ENCODE assay signal across 15 cellular contexts in genomic region chr6:342832-343179, GRCh38. TPM values are rescaled to one million over a fixed set of nuclear protein-coding genes. Genes with fewer than 3 reads are reported as not detected.
"Had no signal": no experiment of that assay in that cellular context is flagged by ENCODE, and none has a peak within 500 bp of the region (broad histone marks: within the 10 kb centered on the region; RNA-seq: fewer than 3 reads in every experiment).

No MANE protein-coding gene starts in this region.

- H3K27me3 Mint-ChIP-seq: naive thymus-derived CD8-positive, alpha-beta T cell; progenitor cell of endocrine pancreas; stimulated activated naive CD8-positive, alpha-beta T cell treated with anti-CD3 and anti-CD28 coated beads, Interleukin-15, amount 100 ng/mL, for 72 hours had no signal

- H3K9me3 Mint-ChIP-seq: stimulated activated naive CD8-positive, alpha-beta T cell treated with anti-CD3 and anti-CD28 coated beads, Interleukin-15, amount 100 ng/mL, for 72 hours had no signal

- H3K27ac Mint-ChIP-seq: neural progenitor cell, progenitor cell of endocrine pancreas had no signal

- H3K4me3 Mint-ChIP-seq: neural progenitor cell had no signal

- ATAC-seq: gastroesophageal sphincter, left lung had no signal

- DNase-seq: esophagus squamous epithelium; foreskin fibroblast; glutamatergic neuron; mucosa of descending colon; nucleus accumbens; right cardiac atrium; small intestine; stimulated activated CD4-positive, alpha-beta T cell treated with anti-CD3 and anti-CD28 coated beads, Interleukin-2, amount 100 ng/mL, for 48 hours; testis had no signal

RNA-seq across cellular contexts. Expression of gene IRF4, which starts 48.7 kb away (rescaled TPM):
- total RNA-seq: progenitor cell of endocrine pancreas had no signal
